ENCODE assay signal across 8 cellular contexts in genomic region chr10:95601116-95601719, GRCh38. TPM values are rescaled to one million over a fixed set of nuclear protein-coding genes. Genes with fewer than 3 reads are reported as not detected.
DNase-seq lines count a peak whose midpoint lies in the region; ATAC-seq and TF ChIP-seq lines count a peak whose summit lies in the region.

No MANE protein-coding gene starts in this region.

- H3K4me3 Mint-ChIP-seq in activated CD4-positive, alpha-beta T cell treated with anti-CD3 and anti-CD28 coated beads for 36 hours: no peak overlapping the region

- POLR2A ChIA-PET in activated CD4-positive, alpha-beta T cell treated with anti-CD3 and anti-CD28 coated beads for 36 hours (lab: Charles Lee): no interaction called here

- no peak overlapping the region for H3K27ac Mint-ChIP-seq in activated CD4-positive, alpha-beta T cell treated with anti-CD3 and anti-CD28 coated beads for 36 hours

- H3K27me3 Mint-ChIP-seq in activated CD4-positive, alpha-beta T cell treated with anti-CD3 and anti-CD28 coated beads for 36 hours: peaks cover 5% of the 10 kb centered on the region

- peak in 1 of 3 donors; percentile 86 for TF ChIP-seq CTCF in lower leg skin (IDR thresholded peaks at IDR 0.05)

- intact Hi-C loops in activated CD4-positive, alpha-beta T cell treated with anti-CD3 and anti-CD28 coated beads for 36 hours (cut with DNase I, micrococcal nuclease): loop anchor here (1.0 to 10.0 kb wide), 5 partner anchors 76 to 466 kb away; no protein-coding TSS in a partner anchor
- intact Hi-C loops in lower leg skin (cut with DNase I; ENCODE audit: low total_unique reads): loop anchor here (2.0 to 5.0 kb wide), 2 partner anchors 170 to 224 kb away; no protein-coding TSS in a partner anchor

- DNase-seq in DMS53 (lab: John Stamatoyannopoulos, UW) (peak; percentile 92), NCI-H460 (ENCODE audit: extremely low read depth, low read depth) (peak; percentile 80), lower leg skin (ENCODE audit: low spot score in 2 of 2) (peak; percentile 78 to 93)
- DNase-seq in activated CD4-positive, alpha-beta T cell treated with anti-CD3 and anti-CD28 coated beads for 36 hours: peak; percentile 72
- DNase-seq in effector CD4-positive, alpha-beta T cell: peak; percentile 17
- DNase-seq in stimulated activated CD4-positive, alpha-beta T cell treated with anti-CD3 and anti-CD28 coated beads, Interleukin-4, amount 100 ng/mL, for 48 hours (ENCODE audit: low read depth in 2 of 2): peak; percentile 23 to 28

- no peak for TF ChIP-seq POLR2A in lower leg skin (IDR thresholded peaks at IDR 0.05)

- no peaks in the 10 kb centered on the region for H3K4me1 Mint-ChIP-seq in activated CD4-positive, alpha-beta T cell treated with anti-CD3 and anti-CD28 coated beads for 36 hours

- WGBS in lower leg skin, 2 donors: 23 to 25% methylated on average over 6 of the region's 6 CpGs

- CTCF ChIA-PET in activated CD4-positive, alpha-beta T cell treated with anti-CD3 and anti-CD28 coated beads for 36 hours (lab: Charles Lee): interaction anchor here (1.0 to 7.4 kb wide), 8 partner anchors 9 to 238 kb away, joined by 3 to 92 read pairs (median 5); no protein-coding TSS in a partner anchor

- no peaks in the 10 kb centered on the region for H3K9me3 Mint-ChIP-seq in activated CD4-positive, alpha-beta T cell treated with anti-CD3 and anti-CD28 coated beads for 36 hours (ENCODE audit: low read depth)

- ATAC-seq in HG02981 (IDR thresholded peaks at IDR 0.05; ENCODE audit: unreplicated experiment) (peak; percentile 57), HG02588 (IDR thresholded peaks at IDR 0.05; ENCODE audit: unreplicated experiment) (no peak)
- peak; percentile 65 for ATAC-seq in activated CD4-positive, alpha-beta T cell treated with anti-CD3 and anti-CD28 coated beads for 36 hours

- H3K4me3 ChIP-seq in lower leg skin (ENCODE audit: low read depth, poor library complexity, severe bottlenecking): no peak overlapping the region

- H3K36me3 Mint-ChIP-seq in activated CD4-positive, alpha-beta T cell treated with anti-CD3 and anti-CD28 coated beads for 36 hours (ENCODE audit: low read depth): peaks cover 5% of the 10 kb centered on the region

RNA-seq across cellular contexts. Expression of gene SORBS1, which starts 40.0 kb away (rescaled TPM):
- total RNA-seq in NCI-H460 (2014; rRNA removed; shearing (Covaris generic)): 0.27 and 0.43 TPM in 2 replicates
- polyA plus RNA-seq in NCI-H460 (2014; cell fraction: nucleus; rRNA removed): 0.08 and 0.15 TPM in 2 replicates
- total RNA-seq in activated CD4-positive, alpha-beta T cell treated with anti-CD3 and anti-CD28 coated beads for 36 hours: 1 to 10 TPM in 1 of 2 experiments, under 1 TPM in 1; 0.69 to 1.0 TPM
- 10 to 100 TPM; 35.1 to 53.1 (median 43.3) TPM for total RNA-seq in lower leg skin

RNA-seq across cellular contexts. Expression of gene ALDH18A1, which starts 55.3 kb away (rescaled TPM):
- 95.8 and 102 TPM in 2 replicates for total RNA-seq in NCI-H460 (2014; rRNA removed; shearing (Covaris generic))
- polyA plus RNA-seq in NCI-H460 (2014; cell fraction: nucleus; rRNA removed): 146 and 156 TPM in 2 replicates
- total RNA-seq in activated CD4-positive, alpha-beta T cell treated with anti-CD3 and anti-CD28 coated beads for 36 hours: 100 to 1,000 TPM; 117 to 120 TPM
- total RNA-seq in lower leg skin: 10 to 100 TPM; 25.1 to 32.4 (median 29.1) TPM

Comparison
In these comparisons a context has a peak if more than half of its experiments do, and no peak if none do; other contexts are left out.
1. DNase-seq: peak in every context shown above with its lines; median percentile 92 in DMS53; 86 in lower leg skin; 80 in NCI-H460; 72 in activated CD4-positive, alpha-beta T cell treated with anti-CD3 and anti-CD28 coated beads for 36 hours; 26 in stimulated activated CD4-positive, alpha-beta T cell treated with anti-CD3 and anti-CD28 coated beads, Interleukin-4, amount 100 ng/mL, for 48 hours; 17 in effector CD4-positive, alpha-beta T cell.
2. RNA of gene SORBS1, which starts 40.0 kb away (total RNA-seq): 35.1 to 53.1 TPM in lower leg skin; 0.69 to 1.0 TPM in activated CD4-positive, alpha-beta T cell treated with anti-CD3 and anti-CD28 coated beads for 36 hours and 0.27 to 0.43 TPM in NCI-H460; every median in the first group is over 10 times any median in the second.